ENCODE assay signal across 8 cellular contexts in the genomic region with DNA sequence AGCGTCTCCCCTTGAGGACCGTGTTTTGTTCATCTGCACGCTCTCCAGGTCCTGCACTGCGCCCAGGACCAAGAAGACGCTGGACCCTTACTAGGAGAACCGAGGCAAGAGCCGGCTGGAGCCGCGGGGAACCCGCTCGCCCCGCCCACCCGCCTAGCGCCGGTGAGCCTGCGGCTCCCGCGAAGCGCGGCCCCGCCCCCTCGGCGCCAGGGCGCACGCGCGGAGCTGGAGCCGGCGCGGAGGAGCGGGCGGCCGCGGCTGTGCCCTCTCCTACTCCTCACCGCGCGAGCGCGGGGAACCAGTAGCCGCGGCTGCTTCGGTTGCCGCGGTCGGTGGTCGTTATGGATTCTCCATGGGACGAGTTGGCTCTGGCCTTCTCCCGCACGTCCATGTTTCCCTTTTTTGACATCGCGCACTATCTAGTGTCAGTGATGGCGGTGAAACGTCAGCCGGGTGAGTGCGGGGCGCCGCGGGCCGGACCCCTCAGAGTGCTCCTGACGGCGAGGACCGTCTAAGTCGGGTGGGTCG. TPM values are rescaled to one million over a fixed set of nuclear protein-coding genes. Genes with fewer than 3 reads are reported as not detected.
DNase-seq lines count a peak whose midpoint lies in the region; ATAC-seq lines count a peak whose summit lies in the region.

A gene with protein sequence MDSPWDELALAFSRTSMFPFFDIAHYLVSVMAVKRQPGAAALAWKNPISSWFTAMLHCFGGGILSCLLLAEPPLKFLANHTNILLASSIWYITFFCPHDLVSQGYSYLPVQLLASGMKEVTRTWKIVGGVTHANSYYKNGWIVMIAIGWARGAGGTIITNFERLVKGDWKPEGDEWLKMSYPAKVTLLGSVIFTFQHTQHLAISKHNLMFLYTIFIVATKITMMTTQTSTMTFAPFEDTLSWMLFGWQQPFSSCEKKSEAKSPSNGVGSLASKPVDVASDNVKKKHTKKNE (plus strand): TSS at position 222 of the 528 bp plus-strand sequence. CDS start 120 bp downstream, at position 342.

- peak within 1 kb of the TSS; percentile 65 for H3K23ac ChIP-seq in neuronal stem cell (ENCODE audit: low read depth, low read length, poor library complexity)

- no CpG with 5 or more reads among the region's 64 CpGs for WGBS in neuronal stem cell (ENCODE audit: extremely low coverage in 2 of 2, insufficient read length in 2 of 2, insufficient replicate concordance in 1 of 2), 2 donors

- peak; percentile 67 for ATAC-seq in GM21737 (IDR thresholded peaks at IDR 0.05; ENCODE audit: unreplicated experiment)

- peak within 1 kb of the TSS; percentile 9 for H3K27ac ChIP-seq in neuronal stem cell (replicated peaks; ENCODE audit: low read length)
- H3K27ac ChIP-seq in subcutaneous abdominal adipose tissue (ENCODE audit: low read depth, low read length), result peak within 1 kb of the TSS; percentile 26

- H2AK5ac ChIP-seq in neuronal stem cell (ENCODE audit: low read depth, low read length), result peak within 1 kb of the TSS; percentile 86

- H3K4ac ChIP-seq in neuronal stem cell (ENCODE audit: low read length), result no peak within 1 kb of the TSS

- peak within 1 kb of the TSS; percentile 32 for H2BK5ac ChIP-seq in neuronal stem cell (ENCODE audit: low read length)

- no peaks in the 10 kb centered on the region for H3K36me3 ChIP-seq in neuronal stem cell (replicated peaks in 1 of 2; ENCODE audit: control insufficient read depth in 2 of 2, insufficient read depth in 2 of 2, low read length in 2 of 2)
- H3K36me3 ChIP-seq in subcutaneous abdominal adipose tissue (ENCODE audit: control insufficient read depth in 5 of 5, insufficient read depth in 5 of 5, low read length in 5 of 5), result no peaks in the 10 kb centered on the region

- H2BK15ac ChIP-seq in neuronal stem cell (ENCODE audit: low read length), result peak within 1 kb of the TSS; percentile 99

- no peak within 1 kb of the TSS for H4K91ac ChIP-seq in neuronal stem cell (ENCODE audit: low read depth, low read length, poor library complexity)

- no peaks in the 10 kb centered on the region for H3K9me3 ChIP-seq in neuronal stem cell (replicated peaks in 1 of 2; ENCODE audit: control insufficient read depth in 2 of 2, insufficient read depth in 1 of 2, low read depth in 1 of 2, low read length in 2 of 2)
- H3K9me3 ChIP-seq in subcutaneous abdominal adipose tissue (ENCODE audit: control insufficient read depth in 5 of 5, low read length in 5 of 5), result no peaks in the 10 kb centered on the region

- H3K4me1 ChIP-seq in neuronal stem cell (ENCODE audit: control insufficient read depth in 2 of 2, insufficient read depth in 1 of 2, low read depth in 1 of 2, low read length in 2 of 2) (peaks cover 4 to 6% of the 10 kb centered on the region in 2 donors), subcutaneous abdominal adipose tissue (ENCODE audit: control insufficient read depth in 5 of 5, insufficient read depth in 5 of 5, low read length in 5 of 5) (peaks cover 0 to 20% (median 14%) of the 10 kb centered on the region in 5 donors)

- no peak within 1 kb of the TSS for H2BK12ac ChIP-seq in neuronal stem cell (ENCODE audit: low read length)

- no peaks in the 10 kb centered on the region for H3K79me1 ChIP-seq in neuronal stem cell (ENCODE audit: low read depth, low read length)

- peak; percentile 83 for DNase-seq in ELF-1 (ENCODE audit: low read depth, low spot score)
- DNase-seq in Jurkat, Clone E6-1 (ENCODE audit: low read depth, low spot score), result peak; percentile 42
- DNase-seq in RPMI7951 (ENCODE audit: low read depth), result peak; percentile 73
- DNase-seq in activated effector memory CD4-positive, alpha-beta T cell treated with anti-CD3 and anti-CD28 coated beads, Interleukin-2, amount 50 U/mL, for 16 hours, result peak; percentile 92
- DNase-seq in foreskin melanocyte, result peak; percentile 52
- DNase-seq in neuronal stem cell (ENCODE audit: low spot score), result peak; percentile 83

- H3K9ac ChIP-seq in neuronal stem cell (ENCODE audit: low read depth, low read length, poor library complexity), result peak within 1 kb of the TSS; percentile 89
- peak within 1 kb of the TSS; percentile 54 to 82 (median 68) for H3K9ac ChIP-seq in subcutaneous abdominal adipose tissue (ENCODE audit: low read length in 5 of 5)

- H2BK120ac ChIP-seq in neuronal stem cell (ENCODE audit: low read depth, low read length), result peak within 1 kb of the TSS; percentile 78

- peak within 1 kb of the TSS; percentile 93 for H3K18ac ChIP-seq in neuronal stem cell (ENCODE audit: low read length)

- peak within 1 kb of the TSS; percentile 51 for H3K14ac ChIP-seq in neuronal stem cell (ENCODE audit: low read length)

- H2AFZ ChIP-seq in neuronal stem cell (ENCODE audit: low read length), result peak within 1 kb of the TSS; percentile 92

- H3K27me3 ChIP-seq in neuronal stem cell (ENCODE audit: control insufficient read depth in 3 of 3, insufficient read depth in 3 of 3, low read depth in 1 of 3, low read length in 3 of 3), result peaks cover 0 to 11% (median 8%) of the 10 kb centered on the region in 3 experiments
- H3K27me3 ChIP-seq in subcutaneous abdominal adipose tissue (ENCODE audit: control insufficient read depth in 5 of 5, insufficient read depth in 4 of 5, low read length in 5 of 5), result peaks cover 0 to 10% (median 6%) of the 10 kb centered on the region in 5 donors

- peak within 1 kb of the TSS; percentile 89 for H3K4me2 ChIP-seq in neuronal stem cell (ENCODE audit: insufficient read depth, low read length, poor library complexity, severe bottlenecking)

- peak within 1 kb of the TSS; percentile 79 for H3K4me3 ChIP-seq in Jurkat, Clone E6-1 (ENCODE audit: low read length)
- peak within 1 kb of the TSS; percentile 69 to 98 for H3K4me3 ChIP-seq in neuronal stem cell (ENCODE audit: low read length in 2 of 2)
- H3K4me3 ChIP-seq in subcutaneous abdominal adipose tissue (ENCODE audit: low read depth in 1 of 5, low read length in 5 of 5), result peak within 1 kb of the TSS; percentile 84 to 93 (median 89)

- peak within 1 kb of the TSS; percentile 10 for H4K8ac ChIP-seq in neuronal stem cell (ENCODE audit: low read depth, low read length)

RNA-seq across cellular contexts. Expression of the gene that starts here (rescaled TPM):
- 38.9 TPM for polyA plus RNA-seq in Jurkat, Clone E6-1 (2012; ENCODE audit: insufficient read depth, insufficient read length)
- 18.5 and 22.5 TPM in 2 replicates for total RNA-seq in RPMI7951 (2014; rRNA removed; shearing (Covaris generic))
- 21.1 TPM for polyA plus RNA-seq in neuronal stem cell (2013, experiment 1 of 2)
- polyA plus RNA-seq in neuronal stem cell (2013, experiment 2 of 2), result 23.3 TPM

Comparison
In these comparisons a context has a peak if more than half of its experiments do, and no peak if none do; other contexts are left out.
1. Peak in every context shown above with its lines: DNase-seq, ATAC-seq, H3K4me3 ChIP-seq and H3K27ac ChIP-seq.
2. DNase-seq: peak in every context shown above with its lines; median percentile 92 in activated effector memory CD4-positive, alpha-beta T cell treated with anti-CD3 and anti-CD28 coated beads, Interleukin-2, amount 50 U/mL, for 16 hours; 83 in ELF-1; 83 in neuronal stem cell; 73 in RPMI7951; 52 in foreskin melanocyte; 42 in Jurkat, Clone E6-1.